ENCODE assay signal across 2 cellular contexts in genomic region chr15:74907277-74907870, GRCh38.
TF ChIP-seq lines count a peak whose summit lies in the region.

No MANE protein-coding gene starts in this region.

TF ChIP-seq in A549, 52 proteins besides CTCF, POLR2A, EP300 and RAD21:
- no peak for TF ChIP-seq CBX8 (IDR thresholded peaks at IDR 0.05)
- TF ChIP-seq, protein P1, sequence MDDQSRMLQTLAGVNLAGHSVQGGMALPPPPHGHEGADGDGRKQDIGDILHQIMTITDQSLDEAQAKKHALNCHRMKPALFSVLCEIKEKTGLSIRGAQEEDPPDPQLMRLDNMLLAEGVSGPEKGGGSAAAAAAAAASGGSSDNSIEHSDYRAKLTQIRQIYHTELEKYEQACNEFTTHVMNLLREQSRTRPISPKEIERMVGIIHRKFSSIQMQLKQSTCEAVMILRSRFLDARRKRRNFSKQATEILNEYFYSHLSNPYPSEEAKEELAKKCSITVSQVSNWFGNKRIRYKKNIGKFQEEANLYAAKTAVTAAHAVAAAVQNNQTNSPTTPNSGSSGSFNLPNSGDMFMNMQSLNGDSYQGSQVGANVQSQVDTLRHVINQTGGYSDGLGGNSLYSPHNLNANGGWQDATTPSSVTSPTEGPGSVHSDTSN (IDR thresholded peaks at IDR 0.05), result no peak
- no peak for TF ChIP-seq MAZ (IDR thresholded peaks at IDR 0.05; ENCODE audit: borderline replicate concordance, low read depth, low read length)
- no peak for TF ChIP-seq JUNB (IDR thresholded peaks at IDR 0.05)
- TF ChIP-seq EHMT2 (IDR thresholded peaks at IDR 0.05; ENCODE audit: low read depth), result no peak
- no peak for TF ChIP-seq SMC3 (IDR thresholded peaks at IDR 0.05)
- TF ChIP-seq RCOR1 (IDR thresholded peaks at IDR 0.05; ENCODE audit: low read depth, low read length), result no peak
- no peak for TF ChIP-seq EHF (CRISPR knock-in tag; IDR thresholded peaks at IDR 0.05)
- no peak for TF ChIP-seq USF2 (IDR thresholded peaks at IDR 0.05)
- no peak for TF ChIP-seq BCL3 (IDR thresholded peaks at IDR 0.05)
- no peak for TF ChIP-seq CHD4 (IDR thresholded peaks at IDR 0.05; ENCODE audit: borderline replicate concordance)
- TF ChIP-seq ZC3H11A (IDR thresholded peaks at IDR 0.05), result no peak

TF ChIP-seq in liver, 16 proteins besides CTCF, POLR2A, EP300 and RAD21:
- TF ChIP-seq REST (IDR thresholded peaks at IDR 0.05) (no peak), ATF3 (IDR thresholded peaks at IDR 0.05) (no peak), HNF4A (conservative IDR thresholded peaks at IDR 0.05) (no peak), RXRA (IDR thresholded peaks at IDR 0.05) (no peak), EGR1 (IDR thresholded peaks at IDR 0.05; ENCODE audit: low read depth in 2 of 2) (no peak), HNF4G (IDR thresholded peaks at IDR 0.05) (no peak), SP1 (IDR thresholded peaks at IDR 0.05) (no peak), YY1 (IDR thresholded peaks at IDR 0.05) (no peak)
